ENCODE assay signal across 11 cellular contexts in the genomic region with DNA sequence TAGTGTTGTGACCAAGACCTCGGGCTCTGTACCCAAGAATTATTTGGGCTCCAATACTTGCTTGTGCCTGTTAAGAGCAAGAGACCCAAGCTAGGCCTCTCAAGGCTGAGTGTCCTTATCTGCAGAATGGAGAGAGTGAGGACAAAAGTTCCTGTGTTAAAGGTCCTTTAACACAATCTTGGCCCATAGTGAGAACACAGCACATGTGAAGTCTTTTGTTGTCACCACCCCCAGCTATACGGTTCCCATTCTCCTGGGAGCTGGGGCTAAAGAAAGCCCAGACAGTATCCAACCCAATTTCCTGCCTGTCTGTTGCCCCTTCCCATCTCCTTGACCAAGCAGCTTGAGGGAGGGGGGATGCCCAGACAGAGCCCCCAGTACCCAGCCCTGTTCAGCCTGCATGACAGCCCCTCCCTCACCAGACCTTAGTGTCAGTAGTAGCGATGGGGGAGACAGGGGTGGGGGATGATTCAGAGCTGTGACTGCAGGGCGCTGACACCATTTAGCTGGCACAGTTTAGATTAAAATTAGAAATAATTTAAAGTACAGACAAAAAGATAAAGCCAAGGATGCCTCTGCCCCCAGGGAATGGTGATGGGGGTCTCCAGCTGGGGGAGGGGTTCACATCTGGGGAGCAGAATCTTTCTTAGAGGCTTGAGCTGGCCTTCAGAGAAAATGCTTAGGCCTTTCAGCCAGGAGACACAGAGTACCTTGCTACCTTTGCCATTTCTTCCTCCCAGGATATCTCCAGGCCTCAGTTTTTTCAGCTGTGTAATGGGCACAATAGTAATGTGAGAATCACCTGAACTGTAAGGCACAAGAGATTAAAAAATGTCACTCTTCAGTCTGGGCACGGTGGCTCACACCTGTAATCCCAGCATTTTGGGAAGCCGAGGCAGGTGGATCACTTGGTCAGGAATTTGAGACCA. TPM values are rescaled to one million over a fixed set of nuclear protein-coding genes. Genes with fewer than 3 reads are reported as not detected.
DNase-seq lines count a peak whose midpoint lies in the region; ATAC-seq, FAIRE-seq and TF ChIP-seq lines count a peak whose summit lies in the region.
"Had no signal": no experiment of that assay in that cellular context is flagged by ENCODE, and none has a peak within 500 bp of the region (broad histone marks: within the 10 kb centered on the region; RNA-seq: fewer than 3 reads in every experiment).

No MANE protein-coding gene starts in this region.

- no peak overlapping the region for H3K56ac ChIP-seq in H1 (replicated peaks; ENCODE audit: insufficient read length, low read depth, low read length)

- H3K27ac ChIP-seq in PC-3 (ENCODE audit: low read length): no peak overlapping the region
- no peak overlapping the region for H3K27ac ChIP-seq in H1 (ENCODE audit: low read depth, low read length)
- peak overlapping the region; percentile 92 to 95 for H3K27ac ChIP-seq in prostate gland

- H3K9me2 ChIP-seq in PC-3 (replicated peaks; ENCODE audit: low read length): no peaks in the 10 kb centered on the region

- H3K23ac ChIP-seq in H1 (ENCODE audit: insufficient read length): no peak overlapping the region

- H3K9me3 ChIP-seq in PC-3 (ENCODE audit: low read length) (no peaks in the 10 kb centered on the region), H1 (ENCODE audit: insufficient read depth in 2 of 2, low read depth in 1 of 2, low read length in 1 of 2) (no peaks in the 10 kb centered on the region), prostate gland (no peaks in the 10 kb centered on the region)

- no peak overlapping the region for H3K18ac ChIP-seq in H1 (ENCODE audit: extremely low read depth, low read length)

- H3K4me1 ChIP-seq in PC-3 (ENCODE audit: insufficient read depth, low read length) (peaks cover 40% of the 10 kb centered on the region), H1 (replicated peaks in 1 of 4; ENCODE audit: control insufficient read depth in 3 of 4, insufficient read depth in 4 of 4, low read length in 3 of 4) (peaks cover 3 to 39% (median 23%) of the 10 kb centered on the region in 4 experiments), prostate gland (replicated peaks) (peaks cover 40% of the 10 kb centered on the region)

- H2BK20ac ChIP-seq in H1 (ENCODE audit: low read length): no peak overlapping the region

- H4K5ac ChIP-seq in H1 (ENCODE audit: insufficient read length, low read depth, low read length): no peak overlapping the region

- peak overlapping the region; percentile 87 for H3K4me2 ChIP-seq in PC-3 (ENCODE audit: low read length)
- H3K4me2 ChIP-seq in H1 (ENCODE audit: insufficient read depth in 1 of 2, low read depth in 2 of 2, low read length in 2 of 2): peak overlapping the region in 1 of 2 experiments; percentile 87; a peak in 1 of 4 replicates

- H4K8ac ChIP-seq in H1 (ENCODE audit: extremely low read depth, insufficient read depth, low read length): no peak overlapping the region; the same call in 1 of the 2 replicates

- peaks cover 71% of the 10 kb centered on the region for H3K79me2 ChIP-seq in PC-3 (ENCODE audit: low read length)
- peaks cover 0 to 9% of the 10 kb centered on the region in 2 experiments; a peak in 1 of 4 replicates for H3K79me2 ChIP-seq in H1 (ENCODE audit: control insufficient read depth in 1 of 2, insufficient read depth in 2 of 2, low read length in 2 of 2)

- TSS peak; percentile 45 for BruUV-seq in PC-3 (replicated peaks; lab: Mats Ljungman, UMichigan)

- DNase-seq in GM12865 (ENCODE audit: low read depth): no peak
- no peak for DNase-seq in PC-3
- DNase-seq in H1 (ENCODE audit: low read depth in 1 of 2, low spot score in 2 of 2): no peak
- no peak for DNase-seq in prostate gland (ENCODE audit: low spot score)
- no peak for DNase-seq in posterior vena cava (ENCODE audit: low spot score)
- DNase-seq in cortex of kidney (lab: John Stamatoyannopoulos, UW): no peak
- DNase-seq in stimulated activated CD4-positive, alpha-beta T cell treated with anti-CD3 and anti-CD28 coated beads, Interleukin-1b, Interleukin-23, amount 100 ng/mL, for 48 hours: no peak
- DNase-seq: activated CD4-positive, CD25-positive, alpha-beta regulatory T cell treated with anti-CD3 and anti-CD28 coated beads, Interleukin-2, amount 50 U/mL, for 72 hours; NCI-H510A had no signal

- peaks cover 18% of the 10 kb centered on the region for H3K79me1 ChIP-seq in H1 (ENCODE audit: low read depth, low read length)

- TF ChIP-seq POLR2A in H1 (IDR thresholded peaks at IDR 0.05; ENCODE audit: control extremely low read depth in 1 of 2, low read depth in 2 of 2, low read length in 2 of 2): no peak
- no peak for TF ChIP-seq POLR2A in prostate gland (IDR thresholded peaks at IDR 0.05)

- H2AFZ ChIP-seq in PC-3 (ENCODE audit: low read length) (no peak overlapping the region), H1 (ENCODE audit: low read length) (no peak overlapping the region)

- H3K4ac ChIP-seq in H1 (replicated peaks; ENCODE audit: insufficient read length, low read depth, low read length): no peak overlapping the region

- intact Hi-C loops in PC-3 (cut with micrococcal nuclease): no loop called here
- intact Hi-C loops in prostate gland (cut with DNase I): no loop called here
- intact Hi-C loops in posterior vena cava (cut with DNase I): no loop called here

- 0 out of 2 replicates have a peak overlapping the region, but pooled peaks have one; percentile 99 for H2BK12ac ChIP-seq in H1 (ENCODE audit: low read depth, low read length)

- no peak overlapping the region for H3K14ac ChIP-seq in H1 (ENCODE audit: insufficient read length)

- CTCF ChIA-PET in PC-3 (lab: Charles Lee) (interaction anchor here (0.7 kb wide), 1 partner anchor 29 kb away, joined by 4 read pairs; no protein-coding TSS in a partner anchor), H1 (lab: Charles Lee; ENCODE audit: partially characterized antibody) (interaction anchor here (0.7 to 4.5 kb wide), 12 partner anchors 10 to 52 kb away, joined by 3 to 31 read pairs (median 4); a partner anchor contains a TSS)

- H4K91ac ChIP-seq in H1 (replicated peaks; ENCODE audit: insufficient read length, low read length): peak overlapping the region; percentile 52

- peak overlapping the region; percentile 96; the same call in 1 of the 2 replicates for H2AK5ac ChIP-seq in H1 (ENCODE audit: low read depth, low read length)

- peak overlapping the region; percentile 82 for H2BK15ac ChIP-seq in H1 (ENCODE audit: low read length)

- H4K20me1 ChIP-seq in PC-3 (ENCODE audit: low read length) (peaks cover 16% of the 10 kb centered on the region; the same call in 1 of the 2 replicates), H1 (replicated peaks in 1 of 2; ENCODE audit: control insufficient read depth in 1 of 2, insufficient read depth in 2 of 2, low read length in 2 of 2) (peaks cover 3 to 19% of the 10 kb centered on the region in 2 experiments)

- no peak for TF ChIP-seq EP300 in H1 (IDR thresholded peaks at IDR 0.05; ENCODE audit: borderline replicate concordance in 1 of 2, low read depth in 2 of 2, low read length in 2 of 2)

- no peaks in the 10 kb centered on the region; the same call in 1 of the 2 replicates for H3K36me3 ChIP-seq in PC-3 (ENCODE audit: low read depth, low read length)
- no peaks in the 10 kb centered on the region for H3K36me3 ChIP-seq in H1 (ENCODE audit: control insufficient read depth in 2 of 4, insufficient read depth in 4 of 4, low read length in 3 of 4)
- H3K36me3 ChIP-seq in prostate gland: no peaks in the 10 kb centered on the region

- H3F3A ChIP-seq in PC-3 (ENCODE audit: low read length, unreplicated experiment): no peaks in the 10 kb centered on the region

- no peak for TF ChIP-seq RAD21 in H1 (IDR thresholded peaks at IDR 0.05 in 1 of 2, conservative IDR thresholded peaks at IDR 0.05 in 1 of 2; ENCODE audit: low read depth in 2 of 2, low read length in 2 of 2)

- POLR2A ChIA-PET in PC-3 (lab: Charles Lee; ENCODE audit: unreplicated experiment): no interaction called here
- POLR2A ChIA-PET in H1 (lab: Charles Lee; ENCODE audit: partially characterized antibody): interaction anchor here (0.5 to 1.8 kb wide), 6 partner anchors 16 to 678 kb away, joined by 3 to 5 read pairs (median 3); no protein-coding TSS in a partner anchor

- peak overlapping the region; percentile 89 for H3K4me3 ChIP-seq in GM12865 (ENCODE audit: low read depth, low read length)
- peak overlapping the region; percentile 96; the same call in 1 of the 2 replicates for H3K4me3 ChIP-seq in PC-3 (ENCODE audit: low read length)
- no peak overlapping the region for H3K4me3 ChIP-seq in H1 (ENCODE audit: extremely low read depth in 1 of 4, insufficient read depth in 2 of 4, low read depth in 3 of 4, low read length in 4 of 4)
- peak overlapping the region in 1 of 2 donors; percentile 99 for H3K4me3 ChIP-seq in prostate gland

- H3K9ac ChIP-seq in PC-3 (ENCODE audit: low read length): no peak overlapping the region
- H3K9ac ChIP-seq in H1 (replicated peaks in 1 of 4; ENCODE audit: extremely low read depth in 1 of 4, low read depth in 3 of 4, low read length in 3 of 4): no peak overlapping the region

- H3K27me3 ChIP-seq in PC-3 (ENCODE audit: low read length) (no peaks in the 10 kb centered on the region), H1 (replicated peaks in 1 of 4; ENCODE audit: control insufficient read depth in 3 of 4, extremely low read depth in 1 of 4, insufficient read depth in 3 of 4, low read length in 3 of 4) (peaks cover 0 to 7% (median 3%) of the 10 kb centered on the region in 4 experiments; a peak in 3 of 7 replicates), prostate gland (replicated peaks; ENCODE audit: insufficient read depth) (no peaks in the 10 kb centered on the region)

- peaks cover 11% of the 10 kb centered on the region for H3K23me2 ChIP-seq in H1 (ENCODE audit: low read depth, low read length)

- H2BK120ac ChIP-seq in H1 (replicated peaks; ENCODE audit: low read depth, low read length): no peak overlapping the region

- ATAC-seq in PC-3 (no peak), GM21717 (IDR thresholded peaks at IDR 0.05; ENCODE audit: unreplicated experiment) (no peak)

- TF ChIP-seq CTCF in GM12865 (IDR thresholded peaks at IDR 0.05; ENCODE audit: insufficient read depth, low read depth, low read length, missing control alignments) (no peak), PC-3 (conservative IDR thresholded peaks at IDR 0.05; ENCODE audit: low read depth, low read length) (no peak), H1 (IDR thresholded peaks at IDR 0.05; ENCODE audit: control extremely low read depth in 1 of 3, insufficient read depth in 1 of 3, low read depth in 1 of 3, low read length in 3 of 3) (no peak), prostate gland (IDR thresholded peaks at IDR 0.05) (no peak)

- 84% methylated on average over 6 of the region's 6 CpGs; no CpG with 5 or more reads in 1 of the 2 experiments for WGBS in H1 (ENCODE audit: extremely low coverage in 1 of 2, insufficient coverage in 1 of 2, insufficient read length in 1 of 2, insufficient replicate concordance in 2 of 2, low coverage in 1 of 2, low lambda C conversion rate in 2 of 2, missing lambda C conversion rate in 1 of 2), 2 experiments
- WGBS in prostate gland: 76% methylated on average over 6 of the region's 6 CpGs

- peak overlapping the region; percentile 84 for H2BK5ac ChIP-seq in H1 (ENCODE audit: low read depth, low read length)

- no peak for FAIRE-seq in H1 (lab: Jason Lieb, UNC)
- FAIRE-seq: colon had no signal

RNA-seq across cellular contexts. Expression of a gene that starts 2.7 kb away (rescaled TPM):
- 7.8 and 18.7 TPM in 2 replicates for total RNA-seq in PC-3 (2014; rRNA removed)
- 22.2 and 22.6 TPM in 2 replicates for total RNA-seq in H1 (2021; fragmentation: NEBNext Ultra II Directional; extraction: Animal tissue kit (Norgen Biotek cat#: 25700))
- polyA plus RNA-seq in H1 (2011; rRNA removed): 23.9 and 27.0 TPM in 2 replicates
- polyA plus RNA-seq in H1 (2011; cell fraction: cytosol; rRNA removed): 30.9 TPM
- polyA plus RNA-seq in H1 (2011; cell fraction: nucleus; rRNA removed): 34.6 TPM
- polyA plus RNA-seq in H1 (2012, experiment 1 of 2): 18.6 to 28.0 TPM (median 26.1 TPM) in 4 replicates
- polyA plus RNA-seq in H1 (2012, experiment 2 of 2): 15.9 TPM
- 14.0 TPM for polyA plus RNA-seq in H1 (2013, experiment 1 of 2)
- polyA plus RNA-seq in H1 (2013, experiment 2 of 2): 14.8 TPM
- polyA minus RNA-seq in H1 (2011; rRNA and poly(A)+ RNA removed): 26.9 and 27.6 TPM in 2 replicates
- polyA minus RNA-seq in H1 (2011; cell fraction: cytosol; rRNA and poly(A)+ RNA removed): 15.3 TPM
- 13.2 TPM for polyA minus RNA-seq in H1 (2011; cell fraction: nucleus; rRNA and poly(A)+ RNA removed)
- total RNA-seq in prostate gland: 10 to 100 TPM; 33.4 to 57.9 TPM
- total RNA-seq in posterior vena cava: 10 to 100 TPM; 34.1 to 36.3 TPM

RNA-seq across cellular contexts. Expression of a gene that starts 33.5 kb away (rescaled TPM):
- 21.1 and 24.6 TPM in 2 replicates for total RNA-seq in PC-3 (2014; rRNA removed)
- total RNA-seq in H1 (2021; fragmentation: NEBNext Ultra II Directional; extraction: Animal tissue kit (Norgen Biotek cat#: 25700)): 24.4 and 27.7 TPM in 2 replicates
- 35.1 and 42.4 TPM in 2 replicates for polyA plus RNA-seq in H1 (2011; rRNA removed)
- polyA plus RNA-seq in H1 (2011; cell fraction: cytosol; rRNA removed): 27.6 TPM
- polyA plus RNA-seq in H1 (2011; cell fraction: nucleus; rRNA removed): 26.7 TPM
- polyA plus RNA-seq in H1 (2012, experiment 1 of 2): 18.2 to 28.0 TPM (median 25.3 TPM) in 4 replicates
- polyA plus RNA-seq in H1 (2012, experiment 2 of 2): 24.2 TPM
- polyA plus RNA-seq in H1 (2013, experiment 1 of 2): 19.1 TPM
- polyA plus RNA-seq in H1 (2013, experiment 2 of 2): 22.3 TPM
- 63.8 TPM in 2 replicates for polyA minus RNA-seq in H1 (2011; rRNA and poly(A)+ RNA removed)
- 16.7 TPM for polyA minus RNA-seq in H1 (2011; cell fraction: cytosol; rRNA and poly(A)+ RNA removed)
- polyA minus RNA-seq in H1 (2011; cell fraction: nucleus; rRNA and poly(A)+ RNA removed): 22.6 TPM
- 10 to 100 TPM; 10.3 to 31.1 TPM for total RNA-seq in prostate gland
- total RNA-seq in posterior vena cava: 10 to 100 TPM; 13.6 to 15.7 TPM

Comparison
In these comparisons a context has a peak if more than half of its experiments do, and no peak if none do; other contexts are left out.
1. H3K4me3 ChIP-seq: peak in GM12865 (single experiment) and PC-3 (single experiment); none in H1 (0 of 4).
2. H3K27ac ChIP-seq: peak in prostate gland (2 of 2); none in PC-3 (single experiment) and H1 (single experiment).